In the genomic region with DNA sequence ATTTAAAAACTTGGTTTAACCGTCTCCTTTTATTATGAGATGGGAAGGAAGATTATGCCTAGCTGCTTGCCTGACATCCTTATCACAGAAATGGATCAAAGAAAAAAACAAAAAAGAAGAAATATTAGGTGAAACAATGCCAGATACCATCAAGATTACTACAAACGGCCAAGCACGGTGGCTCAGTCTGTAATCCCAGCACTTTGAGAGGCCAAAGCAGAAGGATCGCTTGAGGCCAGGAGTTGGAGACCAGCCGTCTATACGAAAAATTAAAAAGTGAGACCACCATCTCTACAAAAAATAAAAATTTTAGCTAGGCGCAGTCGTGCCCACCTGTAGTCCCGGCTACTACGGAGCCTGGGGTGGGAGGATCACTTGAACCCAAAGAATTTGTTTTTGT, we compare ENCODE assay signal across 8 cellular contexts. TPM values are rescaled to one million over a fixed set of nuclear protein-coding genes. Genes with fewer than 3 reads are reported as not detected.
DNase-seq lines count a peak whose midpoint lies in the region; ATAC-seq, FAIRE-seq and TF ChIP-seq lines count a peak whose summit lies in the region.

No MANE protein-coding gene starts in this region.

- H3K9me3 Mint-ChIP-seq in activated T-cell treated with anti-CD3 and anti-CD28 coated beads, Interleukin-2, amount 50 U/mL, for 72 hours, result no peaks in the 10 kb centered on the region
- no peaks in the 10 kb centered on the region for H3K9me3 Mint-ChIP-seq in activated T-helper 17 cell treated with anti-CD3 and anti-CD28 coated beads, Interleukin-2, amount 50 U/mL, for 72 hours

- peaks cover 72% of the 10 kb centered on the region for H3K79me2 ChIP-seq in keratinocyte (ENCODE audit: control insufficient read depth, insufficient read depth, low read length)

- intact Hi-C loops in sciatic nerve (cut with DNase I), result no loop called here

- H3K27ac ChIP-seq in keratinocyte (ENCODE audit: control insufficient read depth, insufficient read depth, low read length) (peak overlapping the region; percentile 90), thymus (ENCODE audit: low read depth) (no peak overlapping the region)

- DNase-seq in activated T-cell treated with anti-CD3 and anti-CD28 coated beads, Interleukin-2, amount 50 U/mL, for 72 hours, result no peak
- no peak for DNase-seq in activated T-cell treated with anti-CD3 and anti-CD28 coated beads, Interleukin-2, amount 50 U/mL, for 1 hour
- no peak for DNase-seq in keratinocyte (ENCODE audit: low read depth, low spot score)
- DNase-seq in activated CD4-positive, CD25-positive, alpha-beta regulatory T cell (lab: John Stamatoyannopoulos, UW), result no peak
- DNase-seq in sciatic nerve (ENCODE audit: low spot score), result no peak

- H4K20me1 ChIP-seq in keratinocyte (ENCODE audit: control insufficient read depth, extremely low read depth, insufficient read depth, low read length), result peaks cover 2% of the 10 kb centered on the region

- peak overlapping the region; percentile 90 to 94 for H3K4me3 Mint-ChIP-seq in activated T-cell treated with anti-CD3 and anti-CD28 coated beads, Interleukin-2, amount 50 U/mL, for 72 hours
- peak overlapping the region; percentile 89 for H3K4me3 Mint-ChIP-seq in activated T-helper 17 cell treated with anti-CD3 and anti-CD28 coated beads, Interleukin-2, amount 50 U/mL, for 72 hours

- peaks cover 27% of the 10 kb centered on the region for H3K4me1 ChIP-seq in keratinocyte (ENCODE audit: control insufficient read depth, extremely low read depth, insufficient read depth, low read length)
- peaks cover 10% of the 10 kb centered on the region for H3K4me1 ChIP-seq in thymus (ENCODE audit: control insufficient read depth, insufficient read depth, low read length)

- H3K27ac Mint-ChIP-seq in activated T-cell treated with anti-CD3 and anti-CD28 coated beads, Interleukin-2, amount 50 U/mL, for 72 hours, result peak overlapping the region; percentile 93
- peak overlapping the region; percentile 85 for H3K27ac Mint-ChIP-seq in activated T-helper 17 cell treated with anti-CD3 and anti-CD28 coated beads, Interleukin-2, amount 50 U/mL, for 72 hours

- H3K27me3 ChIP-seq in keratinocyte (ENCODE audit: control insufficient read depth, extremely low read depth, insufficient read depth, low read length) (no peaks in the 10 kb centered on the region), thymus (ENCODE audit: control insufficient read depth, insufficient read depth) (no peaks in the 10 kb centered on the region)

- WGBS in thymus, result 50% methylated on average over 10 of the region's 10 CpGs

- no peak overlapping the region for H2AFZ ChIP-seq in keratinocyte (ENCODE audit: control insufficient read depth, low read length)

- no peak for TF ChIP-seq CTCF in keratinocyte (optimal IDR thresholded peaks at IDR 0.05 in 1 of 3, IDR thresholded peaks at IDR 0.05 in 1 of 3, conservative IDR thresholded peaks at IDR 0.05 in 1 of 3; ENCODE audit: extremely low read depth in 1 of 3, insufficient read depth in 2 of 3, low read length in 3 of 3)

- peaks cover under 1% of the 10 kb centered on the region for H3K9me1 ChIP-seq in keratinocyte (ENCODE audit: control insufficient read depth, extremely low read depth, insufficient read depth, low read length)

- H3K9ac ChIP-seq in keratinocyte (ENCODE audit: control insufficient read depth, extremely low read depth, insufficient read depth, low read length), result peak overlapping the region; percentile 95

- ATAC-seq in activated T-cell treated with anti-CD3 and anti-CD28 coated beads, Interleukin-2, amount 50 U/mL, for 72 hours (replicated peaks in 1 of 2), result no peak
- ATAC-seq in activated T-helper 17 cell treated with anti-CD3 and anti-CD28 coated beads, Interleukin-2, amount 50 U/mL, for 72 hours (replicated peaks), result no peak
- ATAC-seq in GM19455 (IDR thresholded peaks at IDR 0.05; ENCODE audit: unreplicated experiment) (no peak), sciatic nerve (no peak)

- H3K4me2 ChIP-seq in keratinocyte (ENCODE audit: control insufficient read depth, extremely low read depth, insufficient read depth, low read depth, low read length), result peak overlapping the region; percentile 69

- dilution Hi-C loops in keratinocyte (cut with MboI; ENCODE audit: extremely low pct_ligation_motif_present, low sequenced_read_pairs), result no loop called here

- no peaks in the 10 kb centered on the region for H3K27me3 Mint-ChIP-seq in activated T-cell treated with anti-CD3 and anti-CD28 coated beads, Interleukin-2, amount 50 U/mL, for 72 hours (ENCODE audit: low read depth)
- H3K27me3 Mint-ChIP-seq in activated T-helper 17 cell treated with anti-CD3 and anti-CD28 coated beads, Interleukin-2, amount 50 U/mL, for 72 hours, result no peaks in the 10 kb centered on the region

- no peaks in the 10 kb centered on the region for H3K36me3 Mint-ChIP-seq in activated T-cell treated with anti-CD3 and anti-CD28 coated beads, Interleukin-2, amount 50 U/mL, for 72 hours (ENCODE audit: insufficient read depth in 2 of 2)
- H3K36me3 Mint-ChIP-seq in activated T-helper 17 cell treated with anti-CD3 and anti-CD28 coated beads, Interleukin-2, amount 50 U/mL, for 72 hours (ENCODE audit: low read depth), result peaks cover 22% of the 10 kb centered on the region

- FAIRE-seq in keratinocyte (lab: Jason Lieb, UNC), result no peak

- no peaks in the 10 kb centered on the region for H3K36me3 ChIP-seq in keratinocyte (ENCODE audit: control insufficient read depth in 2 of 2, extremely low read depth in 1 of 2, insufficient read depth in 2 of 2, low read length in 2 of 2)
- H3K36me3 ChIP-seq in thymus (ENCODE audit: control insufficient read depth, insufficient read depth), result no peaks in the 10 kb centered on the region

- H3K4me3 ChIP-seq in keratinocyte (ENCODE audit: control insufficient read depth in 2 of 3, extremely low read depth in 1 of 3, insufficient read depth in 2 of 3, low read depth in 1 of 3, low read length in 3 of 3) (peak overlapping the region; percentile 77 to 96 (median 92)), thymus (ENCODE audit: low read length) (peak overlapping the region; percentile 95)

- peaks cover 64% of the 10 kb centered on the region for H3K4me1 Mint-ChIP-seq in activated T-cell treated with anti-CD3 and anti-CD28 coated beads, Interleukin-2, amount 50 U/mL, for 72 hours (ENCODE audit: low read depth)
- peaks cover 27% of the 10 kb centered on the region for H3K4me1 Mint-ChIP-seq in activated T-helper 17 cell treated with anti-CD3 and anti-CD28 coated beads, Interleukin-2, amount 50 U/mL, for 72 hours

- H3K9me3 ChIP-seq in keratinocyte (ENCODE audit: control insufficient read depth, low read depth, low read length), result no peaks in the 10 kb centered on the region
- H3K9me3 ChIP-seq in thymus (ENCODE audit: control insufficient read depth), result no peaks in the 10 kb centered on the region

RNA-seq across cellular contexts. Expression of a gene that starts 2.3 kb away (rescaled TPM):
- total RNA-seq in activated T-cell treated with anti-CD3 and anti-CD28 coated beads, Interleukin-2, amount 50 U/mL, for 72 hours, result 10 to 100 TPM; 71.7 TPM
- total RNA-seq in activated T-helper 17 cell treated with anti-CD3 and anti-CD28 coated beads, Interleukin-2, amount 50 U/mL, for 72 hours, result 10 to 100 TPM; 75.0 to 83.1 TPM
- polyA plus RNA-seq in keratinocyte, result 29.4 to 40.4 TPM (median 29.6 TPM) in 3 replicates
- 19.6 TPM for polyA plus RNA-seq in keratinocyte (2011; ENCODE audit: low read depth)
- 9.5 and 20.3 TPM in 2 replicates for polyA plus RNA-seq in keratinocyte (2011; cell fraction: cytosol; rRNA removed)
- polyA plus RNA-seq in keratinocyte (2011; cell fraction: nucleus; rRNA removed), result 48.6 and 66.2 TPM in 2 replicates
- polyA plus RNA-seq in keratinocyte (2012; ENCODE audit: low replicate concordance), result 20.9 and 29.6 TPM in 2 replicates
- polyA minus RNA-seq in keratinocyte, result 39.1 to 166 TPM (median 101 TPM) in 3 replicates
- 45.7 TPM for polyA minus RNA-seq in keratinocyte (2011; cell fraction: cytosol; rRNA and poly(A)+ RNA removed)
- 195 and 330 TPM in 2 replicates for polyA minus RNA-seq in keratinocyte (2011; cell fraction: nucleus; rRNA and poly(A)+ RNA removed)
- polyA plus RNA-seq in thymus, result 33.2 TPM
- total RNA-seq in sciatic nerve, result 172 TPM

RNA-seq across cellular contexts. Expression of a gene that starts 53.1 kb away (rescaled TPM):
- 100 to 1,000 TPM; 140 to 147 TPM for total RNA-seq in activated T-cell treated with anti-CD3 and anti-CD28 coated beads, Interleukin-2, amount 50 U/mL, for 72 hours
- 100 to 1,000 TPM; 100 to 104 TPM for total RNA-seq in activated T-helper 17 cell treated with anti-CD3 and anti-CD28 coated beads, Interleukin-2, amount 50 U/mL, for 72 hours
- 130 to 199 TPM (median 168 TPM) in 3 replicates for polyA plus RNA-seq in keratinocyte
- polyA plus RNA-seq in keratinocyte (2011; ENCODE audit: low read depth), result 81.0 TPM
- 92.7 and 193 TPM in 2 replicates for polyA plus RNA-seq in keratinocyte (2011; cell fraction: cytosol; rRNA removed)
- 220 and 255 TPM in 2 replicates for polyA plus RNA-seq in keratinocyte (2011; cell fraction: nucleus; rRNA removed)
- polyA plus RNA-seq in keratinocyte (2012; ENCODE audit: low replicate concordance), result 110 and 113 TPM in 2 replicates
- polyA minus RNA-seq in keratinocyte, result 56.1 to 70.9 TPM (median 60.1 TPM) in 3 replicates
- 90.5 TPM for polyA minus RNA-seq in keratinocyte (2011; cell fraction: cytosol; rRNA and poly(A)+ RNA removed)
- polyA minus RNA-seq in keratinocyte (2011; cell fraction: nucleus; rRNA and poly(A)+ RNA removed), result 87.5 and 114 TPM in 2 replicates
- polyA plus RNA-seq in thymus, result 182 TPM
- total RNA-seq in sciatic nerve, result 114 TPM
